12 cellular contexts compared by ENCODE assay signal in genomic region chr1:226526801-226527595, GRCh38. TPM values are rescaled to one million over a fixed set of nuclear protein-coding genes. Genes with fewer than 3 reads are reported as not detected.
DNase-seq lines count a peak whose midpoint lies in the region; ATAC-seq and TF ChIP-seq lines count a peak whose summit lies in the region.
"Had no signal": no experiment of that assay in that cellular context is flagged by ENCODE, and none has a peak within 500 bp of the region (broad histone marks: within the 10 kb centered on the region; RNA-seq: fewer than 3 reads in every experiment).

No MANE protein-coding gene starts in this region.

- H3K27me3 ChIP-seq in MM.1S (replicated peaks; ENCODE audit: insufficient read depth, low read length) = no peaks in the 10 kb centered on the region
- peaks cover 5% of the 10 kb centered on the region; the same call in 1 of the 2 replicates for H3K27me3 ChIP-seq in MG63

- ATAC-seq in GM21367 (IDR thresholded peaks at IDR 0.05; ENCODE audit: unreplicated experiment) (no peak), GM19351 (IDR thresholded peaks at IDR 0.05; ENCODE audit: unreplicated experiment) (no peak)

- H3K27ac ChIP-seq in MM.1S (ENCODE audit: low read length) = no peak overlapping the region; the same call in 1 of the 2 replicates

- TF ChIP-seq CTCF in MM.1S (IDR thresholded peaks at IDR 0.05; ENCODE audit: low read length) (no peak), cardiac fibroblast (IDR thresholded peaks at IDR 0.05; ENCODE audit: low read depth, low read length) (no peak)

- H3K4me1 ChIP-seq in MM.1S (ENCODE audit: low read length) = peaks cover 4% of the 10 kb centered on the region; the same call in 1 of the 2 replicates

- no peaks in the 10 kb centered on the region for H3K36me3 ChIP-seq in MM.1S (replicated peaks; ENCODE audit: insufficient read depth, low read length)
- no peaks in the 10 kb centered on the region for H3K36me3 ChIP-seq in MG63

- H4K20me1 ChIP-seq in MM.1S (ENCODE audit: insufficient read depth, low read length) = no peaks in the 10 kb centered on the region

- peak overlapping the region; percentile 76 for H3K4me2 ChIP-seq in MM.1S (ENCODE audit: low read depth, low read length)

- DNase-seq in COLO668 (lab: John Stamatoyannopoulos, UW; ENCODE audit: unreplicated experiment) (peak; percentile 37), MM.1S (peak; percentile 78), cardiac fibroblast (ENCODE audit: low read depth in 2 of 2) (peak; percentile 36 to 66), lung microvascular endothelial cell (ENCODE audit: low read depth in 2 of 2) (peak; percentile 70 to 71), MG63 (no peak)
- no peak for DNase-seq in stimulated activated naive CD4-positive, alpha-beta T cell (lab: John Stamatoyannopoulos, UW)
- DNase-seq: activated naive CD4-positive, alpha-beta T cell; Calu3; hippocampal formation; SIG-M5 had no signal

- H3K79me2 ChIP-seq in MM.1S (ENCODE audit: low read length) = no peaks in the 10 kb centered on the region

- H3K9me2 ChIP-seq in MM.1S (replicated peaks; ENCODE audit: insufficient read depth, low read length) = no peaks in the 10 kb centered on the region

- H3K9me3 ChIP-seq in MM.1S (replicated peaks; ENCODE audit: insufficient read depth, low read length) (no peaks in the 10 kb centered on the region), MG63 (no peaks in the 10 kb centered on the region; the same call in 1 of the 2 replicates)

- peak overlapping the region; percentile 89 for H2AFZ ChIP-seq in MM.1S (ENCODE audit: low read length)

- peak overlapping the region; percentile 36; the same call in 1 of the 2 replicates for H3K9ac ChIP-seq in MM.1S (ENCODE audit: low read length)

- no peaks in the 10 kb centered on the region for H3F3A ChIP-seq in MM.1S (ENCODE audit: insufficient read depth, low read length)

- H3K4me3 ChIP-seq in MM.1S (ENCODE audit: low read length) (peak overlapping the region; percentile 47), cardiac fibroblast (replicated peaks in 1 of 2; ENCODE audit: low read depth in 2 of 2, low read length in 2 of 2) (peak overlapping the region in 1 of 2 donors; percentile 21), MG63 (no peak overlapping the region)

RNA-seq across cellular contexts. Expression of gene STUM, which starts 21.6 kb away (rescaled TPM):
- total RNA-seq in lung microvascular endothelial cell = under 0.01 and 0.20 TPM in 2 replicates
- total RNA-seq in MG63 (2014; rRNA removed; shearing (Covaris generic); ENCODE audit: low replicate concordance) = not detected in 2 replicates
- total RNA-seq: Calu3 had no signal

Comparison
In these comparisons a context has a peak if more than half of its experiments do, and no peak if none do; other contexts are left out.
1. DNase-seq: peak in COLO668 (single experiment), MM.1S (single experiment), cardiac fibroblast (2 of 2) and lung microvascular endothelial cell (2 of 2); none in MG63 (single experiment) and stimulated activated naive CD4-positive, alpha-beta T cell (0 of 6).